ENCODE assay signal across 18 cellular contexts in genomic region chrX:154358829-154359228, GRCh38. TPM values are rescaled to one million over a fixed set of nuclear protein-coding genes. Genes with fewer than 3 reads are reported as not detected.
DNase-seq lines count a peak whose midpoint lies in the region; ATAC-seq, FAIRE-seq and TF ChIP-seq lines count a peak whose summit lies in the region.
"Had no signal": no experiment of that assay in that cellular context is flagged by ENCODE, and none has a peak within 500 bp of the region (broad histone marks: within the 10 kb centered on the region; RNA-seq: fewer than 3 reads in every experiment).

No MANE protein-coding gene starts in this region.

- H3K36me3 Mint-ChIP-seq in activated CD8-positive, alpha-beta memory T cell treated with anti-CD3 and anti-CD28 coated beads, Interleukin-2, amount 10 ng/mL, durations not matched to agents 7 days and 5 days, result peaks cover 31% of the 10 kb centered on the region
- peaks cover 53% of the 10 kb centered on the region for H3K36me3 Mint-ChIP-seq in activated CD4-positive, alpha-beta memory T cell treated with anti-CD3 and anti-CD28 coated beads, Interleukin-2, amount 10 ng/mL, durations not matched to agents 7 days and 5 days (ENCODE audit: low read depth)

- intact Hi-C loops in HepG2 (cut with micrococcal nuclease; ENCODE audit: unreplicated experiment), result loop anchor here (1.0 kb wide), 1 partner anchor 15 kb away; the partner anchor contains the start of gene FLNA
- intact Hi-C loops in tibial artery (cut with DNase I; ENCODE audit: low total_unique reads), result no loop called here

- H3K27ac ChIP-seq in HepG2 (ENCODE audit: extremely low read length, insufficient read depth, low read length), result no peak overlapping the region
- H3K27ac ChIP-seq in tibial artery, result peak overlapping the region; percentile 55 to 65
- H3K27ac ChIP-seq: C4-2B, ovary, skin epidermis had no signal

- no peak for DNase-seq in activated CD8-positive, alpha-beta memory T cell treated with anti-CD3 and anti-CD28 coated beads, Interleukin-2, amount 10 ng/mL, durations not matched to agents 7 days and 5 days
- no peak for DNase-seq in activated CD8-positive, alpha-beta memory T cell treated with anti-CD3 and anti-CD28 coated beads for 24 hours
- no peak for DNase-seq in activated CD4-positive, alpha-beta memory T cell treated with anti-CD3 and anti-CD28 coated beads, Interleukin-2, amount 10 ng/mL, durations not matched to agents 7 days and 5 days
- DNase-seq in HepG2 (ENCODE audit: low spot score), result no peak
- DNase-seq in tibial artery, result no peak
- DNase-seq in amygdala (lab: John Stamatoyannopoulos, UW), result no peak
- DNase-seq in kidney glomerular epithelial cell (lab: John Stamatoyannopoulos, UW), result no peak
- DNase-seq: activated CD4-positive, alpha-beta T cell treated with anti-CD3 and anti-CD28 coated beads, Interleukin-2, amount 50 U/mL, for 1 hour; activated T-cell treated with anti-CD3 and anti-CD28 coated beads, Interleukin-2, amount 50 U/mL, for 48 hours; effector CD4-positive, alpha-beta T cell; NCI-H187; NCI-H446 treated with DMSO at 0.1 percent for 48 hours; ovary; stimulated activated CD4-positive, alpha-beta T cell treated with anti-CD3 and anti-CD28 coated beads, Interleukin-4, amount 100 ng/mL, for 1 hour had no signal

- no peak for TF ChIP-seq EP300 in HepG2 (IDR thresholded peaks at IDR 0.05; ENCODE audit: low read depth in 2 of 2, low read length in 2 of 2)
- no peak for TF ChIP-seq EP300 in HepG2 (CRISPR knock-in tag; IDR thresholded peaks at IDR 0.05; ENCODE audit: borderline replicate concordance)

- TF ChIP-seq POLR2A in HepG2 (IDR thresholded peaks at IDR 0.05; ENCODE audit: insufficient read depth in 1 of 2, low read depth in 2 of 2, low read length in 2 of 2), result no peak

- no peak for ATAC-seq in activated CD8-positive, alpha-beta memory T cell treated with anti-CD3 and anti-CD28 coated beads, Interleukin-2, amount 10 ng/mL, durations not matched to agents 7 days and 5 days
- ATAC-seq in HepG2 (peak; percentile 26), GM18868 (IDR thresholded peaks at IDR 0.05; ENCODE audit: unreplicated experiment) (no peak)

- no peaks in the 10 kb centered on the region for H3K79me2 ChIP-seq in HepG2 (ENCODE audit: insufficient read depth, low read length)

- no TSS peak for BruUV-seq in HepG2 (replicated peaks; lab: Mats Ljungman, UMichigan)

- CTCF ChIA-PET in activated CD8-positive, alpha-beta memory T cell treated with anti-CD3 and anti-CD28 coated beads, Interleukin-2, amount 10 ng/mL, durations not matched to agents 7 days and 5 days (lab: Charles Lee), result no interaction called here
- CTCF ChIA-PET in activated CD4-positive, alpha-beta memory T cell treated with anti-CD3 and anti-CD28 coated beads, Interleukin-2, amount 10 ng/mL, durations not matched to agents 7 days and 5 days (lab: Charles Lee), result no interaction called here
- CTCF ChIA-PET in HepG2 (lab: Yijun Ruan, JAX; ENCODE audit: low intra/inter-chr PET ratio, low total read pairs), result no interaction called here

- H3K27ac Mint-ChIP-seq in activated CD8-positive, alpha-beta memory T cell treated with anti-CD3 and anti-CD28 coated beads, Interleukin-2, amount 10 ng/mL, durations not matched to agents 7 days and 5 days, result peak overlapping the region; percentile 52
- H3K27ac Mint-ChIP-seq in activated CD4-positive, alpha-beta memory T cell treated with anti-CD3 and anti-CD28 coated beads, Interleukin-2, amount 10 ng/mL, durations not matched to agents 7 days and 5 days, result peak overlapping the region; percentile 56

- no peaks in the 10 kb centered on the region for H3K9me3 Mint-ChIP-seq in activated CD8-positive, alpha-beta memory T cell treated with anti-CD3 and anti-CD28 coated beads, Interleukin-2, amount 10 ng/mL, durations not matched to agents 7 days and 5 days (ENCODE audit: low read depth)
- H3K9me3 Mint-ChIP-seq in activated CD4-positive, alpha-beta memory T cell treated with anti-CD3 and anti-CD28 coated beads, Interleukin-2, amount 10 ng/mL, durations not matched to agents 7 days and 5 days, result no peaks in the 10 kb centered on the region

- H3K4me1 Mint-ChIP-seq in activated CD8-positive, alpha-beta memory T cell treated with anti-CD3 and anti-CD28 coated beads, Interleukin-2, amount 10 ng/mL, durations not matched to agents 7 days and 5 days, result peaks cover 53% of the 10 kb centered on the region
- peaks cover 63% of the 10 kb centered on the region for H3K4me1 Mint-ChIP-seq in activated CD4-positive, alpha-beta memory T cell treated with anti-CD3 and anti-CD28 coated beads, Interleukin-2, amount 10 ng/mL, durations not matched to agents 7 days and 5 days

- no peak for TF ChIP-seq RAD21 in HepG2 (CRISPR knock-in tag; IDR thresholded peaks at IDR 0.05)

- 63% methylated on average over 1 of the region's 6 CpGs for WGBS in HepG2 (ENCODE audit: low lambda C conversion rate)

- H3K27me3 ChIP-seq in HepG2 (ENCODE audit: control insufficient read depth in 1 of 2, insufficient read depth in 2 of 2, low read length in 2 of 2) (no peaks in the 10 kb centered on the region), tibial artery (no peaks in the 10 kb centered on the region)
- H3K27me3 ChIP-seq: ovary had no signal

- TF ChIP-seq CTCF in HepG2 (CRISPR knock-in tag; IDR thresholded peaks at IDR 0.05) (no peak), tibial artery (IDR thresholded peaks at IDR 0.05) (no peak)

- no peak overlapping the region for H3K4me2 ChIP-seq in HepG2 (ENCODE audit: low read depth, low read length)

- no peaks in the 10 kb centered on the region for H3K9me3 ChIP-seq in HepG2 (ENCODE audit: low read length)
- H3K9me3 ChIP-seq in tibial artery, result no peaks in the 10 kb centered on the region
- H3K9me3 ChIP-seq: ovary had no signal

- in situ Hi-C loops in HepG2 (cut with HindIII; ENCODE audit: extremely low pct_ligation_motif_present, low pct_unique_long_range_greater_than_20kb), result no loop called here

- H3K4me1 ChIP-seq in HepG2 (ENCODE audit: insufficient read depth, low read length), result peaks cover 18% of the 10 kb centered on the region
- peaks cover 0 to 58% (median 15%) of the 10 kb centered on the region in 4 donors for H3K4me1 ChIP-seq in tibial artery

- peaks cover 3% of the 10 kb centered on the region; the same call in 1 of the 2 replicates for H4K20me1 ChIP-seq in HepG2 (ENCODE audit: insufficient read depth, low read length)

- H3K27me3 Mint-ChIP-seq in activated CD8-positive, alpha-beta memory T cell treated with anti-CD3 and anti-CD28 coated beads, Interleukin-2, amount 10 ng/mL, durations not matched to agents 7 days and 5 days, result no peaks in the 10 kb centered on the region
- no peaks in the 10 kb centered on the region for H3K27me3 Mint-ChIP-seq in activated CD4-positive, alpha-beta memory T cell treated with anti-CD3 and anti-CD28 coated beads, Interleukin-2, amount 10 ng/mL, durations not matched to agents 7 days and 5 days

- peaks cover 26 to 49% of the 10 kb centered on the region in 2 experiments; a peak in 4 of 5 replicates for H3K36me3 ChIP-seq in HepG2 (replicated peaks in 1 of 2; ENCODE audit: control insufficient read depth in 1 of 2, insufficient read depth in 2 of 2, low read length in 2 of 2)
- peaks cover 93 to 98% (median 95%) of the 10 kb centered on the region in 3 donors for H3K36me3 ChIP-seq in tibial artery
- H3K36me3 ChIP-seq: ovary had no signal

- H3K4me3 Mint-ChIP-seq in activated CD8-positive, alpha-beta memory T cell treated with anti-CD3 and anti-CD28 coated beads, Interleukin-2, amount 10 ng/mL, durations not matched to agents 7 days and 5 days, result no peak overlapping the region
- no peak overlapping the region for H3K4me3 Mint-ChIP-seq in activated CD4-positive, alpha-beta memory T cell treated with anti-CD3 and anti-CD28 coated beads, Interleukin-2, amount 10 ng/mL, durations not matched to agents 7 days and 5 days

- peak; percentile 55 for FAIRE-seq in HepG2 (lab: Jason Lieb, UNC)
- FAIRE-seq: A204.1 had no signal

- POLR2A ChIA-PET in activated CD4-positive, alpha-beta memory T cell treated with anti-CD3 and anti-CD28 coated beads, Interleukin-2, amount 10 ng/mL, durations not matched to agents 7 days and 5 days (lab: Charles Lee), result interaction anchor here (1.7 to 3.1 kb wide), 2 partner anchors 10 kb away, joined by 6 to 23 read pairs; no protein-coding TSS in a partner anchor
- POLR2A ChIA-PET in HepG2 (lab: Yijun Ruan, JAX), result no interaction called here

- H3K9ac ChIP-seq in HepG2 (ENCODE audit: insufficient read depth, low read depth, low read length), result no peak overlapping the region

- H3K4me3 ChIP-seq in HepG2 (replicated peaks in 1 of 3; ENCODE audit: insufficient read depth in 1 of 3, low read depth in 2 of 3, low read length in 3 of 3) (no peak overlapping the region), tibial artery (no peak overlapping the region)
- H3K4me3 ChIP-seq: ovary, skin epidermis had no signal

- H2AFZ ChIP-seq in HepG2 (ENCODE audit: low read length), result no peak overlapping the region

RNA-seq across cellular contexts. Expression of gene FLNA, which starts 15.6 kb away (rescaled TPM):
- total RNA-seq in activated CD8-positive, alpha-beta memory T cell treated with anti-CD3 and anti-CD28 coated beads, Interleukin-2, amount 10 ng/mL, durations not matched to agents 7 days and 5 days, result 1,000 to 10,000 TPM; 1,602 to 2,011 TPM
- 1,000 to 10,000 TPM; 1,571 to 1,579 TPM for total RNA-seq in activated CD4-positive, alpha-beta memory T cell treated with anti-CD3 and anti-CD28 coated beads, Interleukin-2, amount 10 ng/mL, durations not matched to agents 7 days and 5 days
- total RNA-seq in HepG2 (2016; rRNA removed; fragmentation: Illumina TruSeq; extraction: Trizol), result 119 and 174 TPM in 2 replicates
- total RNA-seq in HepG2 (2016; cell fraction: cytosol; rRNA removed; fragmentation: Illumina TruSeq; extraction: Trizol; ENCODE audit: low read depth), result 13.2 and 13.4 TPM in 2 replicates
- total RNA-seq in HepG2 (2016; cell fraction: insoluble cytoplasmic fraction; rRNA removed; fragmentation: Illumina TruSeq; extraction: Trizol), result 90.0 and 191 TPM in 2 replicates
- total RNA-seq in HepG2 (2016; cell fraction: membrane; rRNA removed; fragmentation: Illumina TruSeq; extraction: Trizol), result 36.3 and 36.5 TPM in 2 replicates
- total RNA-seq in HepG2 (2016; cell fraction: nucleus; rRNA removed; fragmentation: Illumina TruSeq; extraction: Trizol), result 184 and 199 TPM in 2 replicates
- 83.4 and 117 TPM in 2 replicates for polyA plus RNA-seq in HepG2 (2011; rRNA removed)
- polyA plus RNA-seq in HepG2 (2011; cell fraction: cytosol; rRNA removed), result 51.4 and 75.1 TPM in 2 replicates
- 546 and 648 TPM in 2 replicates for polyA plus RNA-seq in HepG2 (2011; cell fraction: nucleus; rRNA removed)
- 102 and 157 TPM in 2 replicates for polyA plus RNA-seq in HepG2 (2012)
- polyA plus RNA-seq in HepG2 (2016; cell fraction: cytosol; fragmentation: Illumina TruSeq; extraction: Trizol; ENCODE audit: low read depth), result 12.4 and 15.1 TPM in 2 replicates
- 93.9 and 131 TPM in 2 replicates for polyA plus RNA-seq in HepG2 (2016; cell fraction: insoluble cytoplasmic fraction; fragmentation: Illumina TruSeq; extraction: Trizol; ENCODE audit: low read depth)
- polyA plus RNA-seq in HepG2 (2016; cell fraction: membrane; fragmentation: Illumina TruSeq; extraction: Trizol; ENCODE audit: low read depth), result 22.9 and 27.1 TPM in 2 replicates
- 309 and 326 TPM in 2 replicates for polyA plus RNA-seq in HepG2 (2016; cell fraction: nucleus; fragmentation: Illumina TruSeq; extraction: Trizol; ENCODE audit: insufficient read depth, low read depth)
- polyA minus RNA-seq in HepG2 (2011; rRNA and poly(A)+ RNA removed; ENCODE audit: low replicate concordance), result 637 and 802 TPM in 2 replicates
- 304 and 314 TPM in 2 replicates for polyA minus RNA-seq in HepG2 (2011; cell fraction: cytosol; rRNA and poly(A)+ RNA removed)
- 230 and 260 TPM in 2 replicates for polyA minus RNA-seq in HepG2 (2011; cell fraction: nucleus; rRNA and poly(A)+ RNA removed)

RNA-seq across cellular contexts. Expression of gene EMD, which starts 20.3 kb away (rescaled TPM):
- 10 to 100 TPM; 64.6 to 70.2 TPM for total RNA-seq in activated CD8-positive, alpha-beta memory T cell treated with anti-CD3 and anti-CD28 coated beads, Interleukin-2, amount 10 ng/mL, durations not matched to agents 7 days and 5 days
- 10 to 100 TPM; 65.5 to 66.0 TPM for total RNA-seq in activated CD4-positive, alpha-beta memory T cell treated with anti-CD3 and anti-CD28 coated beads, Interleukin-2, amount 10 ng/mL, durations not matched to agents 7 days and 5 days
- 10.4 and 14.5 TPM in 2 replicates for total RNA-seq in HepG2 (2016; rRNA removed; fragmentation: Illumina TruSeq; extraction: Trizol)
- total RNA-seq in HepG2 (2016; cell fraction: cytosol; rRNA removed; fragmentation: Illumina TruSeq; extraction: Trizol; ENCODE audit: low read depth), result 23.2 and 32.8 TPM in 2 replicates
- total RNA-seq in HepG2 (2016; cell fraction: insoluble cytoplasmic fraction; rRNA removed; fragmentation: Illumina TruSeq; extraction: Trizol), result 8.8 and 14.4 TPM in 2 replicates
- 27.8 and 36.0 TPM in 2 replicates for total RNA-seq in HepG2 (2016; cell fraction: membrane; rRNA removed; fragmentation: Illumina TruSeq; extraction: Trizol)
- total RNA-seq in HepG2 (2016; cell fraction: nucleus; rRNA removed; fragmentation: Illumina TruSeq; extraction: Trizol), result 9.2 and 9.7 TPM in 2 replicates
- 14.9 and 19.1 TPM in 2 replicates for polyA plus RNA-seq in HepG2 (2011; rRNA removed)
- polyA plus RNA-seq in HepG2 (2011; cell fraction: cytosol; rRNA removed), result 16.0 and 18.2 TPM in 2 replicates
- polyA plus RNA-seq in HepG2 (2011; cell fraction: nucleus; rRNA removed), result 49.8 and 50.2 TPM in 2 replicates
- 17.5 and 18.8 TPM in 2 replicates for polyA plus RNA-seq in HepG2 (2012)
- polyA plus RNA-seq in HepG2 (2016; cell fraction: cytosol; fragmentation: Illumina TruSeq; extraction: Trizol; ENCODE audit: low read depth), result 74.7 and 108 TPM in 2 replicates
- 25.4 and 35.1 TPM in 2 replicates for polyA plus RNA-seq in HepG2 (2016; cell fraction: insoluble cytoplasmic fraction; fragmentation: Illumina TruSeq; extraction: Trizol; ENCODE audit: low read depth)
- polyA plus RNA-seq in HepG2 (2016; cell fraction: membrane; fragmentation: Illumina TruSeq; extraction: Trizol; ENCODE audit: low read depth), result 69.7 and 96.5 TPM in 2 replicates
- polyA plus RNA-seq in HepG2 (2016; cell fraction: nucleus; fragmentation: Illumina TruSeq; extraction: Trizol; ENCODE audit: insufficient read depth, low read depth), result 38.7 and 39.0 TPM in 2 replicates
- 13.3 and 53.4 TPM in 2 replicates for polyA minus RNA-seq in HepG2 (2011; rRNA and poly(A)+ RNA removed; ENCODE audit: low replicate concordance)
- 9.3 and 9.9 TPM in 2 replicates for polyA minus RNA-seq in HepG2 (2011; cell fraction: cytosol; rRNA and poly(A)+ RNA removed)
- polyA minus RNA-seq in HepG2 (2011; cell fraction: nucleus; rRNA and poly(A)+ RNA removed), result 6.2 and 7.2 TPM in 2 replicates

RNA-seq across cellular contexts. Expression of gene RPL10, which starts 39.3 kb away (rescaled TPM):
- total RNA-seq in activated CD8-positive, alpha-beta memory T cell treated with anti-CD3 and anti-CD28 coated beads, Interleukin-2, amount 10 ng/mL, durations not matched to agents 7 days and 5 days, result 1,000 to 10,000 TPM; 2,013 to 2,356 TPM
- total RNA-seq in activated CD4-positive, alpha-beta memory T cell treated with anti-CD3 and anti-CD28 coated beads, Interleukin-2, amount 10 ng/mL, durations not matched to agents 7 days and 5 days, result 1,000 to 10,000 TPM; 2,958 to 2,962 TPM
- total RNA-seq in HepG2 (2016; rRNA removed; fragmentation: Illumina TruSeq; extraction: Trizol), result 2,381 and 2,883 TPM in 2 replicates
- total RNA-seq in HepG2 (2016; cell fraction: cytosol; rRNA removed; fragmentation: Illumina TruSeq; extraction: Trizol; ENCODE audit: low read depth), result 2,845 and 3,163 TPM in 2 replicates
- 2,364 and 2,968 TPM in 2 replicates for total RNA-seq in HepG2 (2016; cell fraction: insoluble cytoplasmic fraction; rRNA removed; fragmentation: Illumina TruSeq; extraction: Trizol)
- total RNA-seq in HepG2 (2016; cell fraction: membrane; rRNA removed; fragmentation: Illumina TruSeq; extraction: Trizol), result 6,021 and 6,074 TPM in 2 replicates
- total RNA-seq in HepG2 (2016; cell fraction: nucleus; rRNA removed; fragmentation: Illumina TruSeq; extraction: Trizol), result 936 and 1,040 TPM in 2 replicates
- polyA plus RNA-seq in HepG2 (2011; rRNA removed), result 4,713 and 5,167 TPM in 2 replicates
- 7,297 and 8,438 TPM in 2 replicates for polyA plus RNA-seq in HepG2 (2011; cell fraction: cytosol; rRNA removed)
- polyA plus RNA-seq in HepG2 (2011; cell fraction: nucleus; rRNA removed), result 1,715 and 1,756 TPM in 2 replicates
- 3,170 and 4,590 TPM in 2 replicates for polyA plus RNA-seq in HepG2 (2012)
- 5,111 and 5,676 TPM in 2 replicates for polyA plus RNA-seq in HepG2 (2016; cell fraction: cytosol; fragmentation: Illumina TruSeq; extraction: Trizol; ENCODE audit: low read depth)
- 3,496 and 3,549 TPM in 2 replicates for polyA plus RNA-seq in HepG2 (2016; cell fraction: insoluble cytoplasmic fraction; fragmentation: Illumina TruSeq; extraction: Trizol; ENCODE audit: low read depth)
- polyA plus RNA-seq in HepG2 (2016; cell fraction: membrane; fragmentation: Illumina TruSeq; extraction: Trizol; ENCODE audit: low read depth), result 7,184 and 7,370 TPM in 2 replicates
- polyA plus RNA-seq in HepG2 (2016; cell fraction: nucleus; fragmentation: Illumina TruSeq; extraction: Trizol; ENCODE audit: insufficient read depth, low read depth), result 1,977 and 1,989 TPM in 2 replicates
- 1,812 and 2,162 TPM in 2 replicates for polyA minus RNA-seq in HepG2 (2011; rRNA and poly(A)+ RNA removed; ENCODE audit: low replicate concordance)
- 929 and 970 TPM in 2 replicates for polyA minus RNA-seq in HepG2 (2011; cell fraction: cytosol; rRNA and poly(A)+ RNA removed)
- 272 and 332 TPM in 2 replicates for polyA minus RNA-seq in HepG2 (2011; cell fraction: nucleus; rRNA and poly(A)+ RNA removed)

RNA-seq across cellular contexts. Expression of gene DNASE1L1, which starts 50.2 kb away (rescaled TPM):
- 10 to 100 TPM; 18.4 to 19.6 TPM for total RNA-seq in activated CD8-positive, alpha-beta memory T cell treated with anti-CD3 and anti-CD28 coated beads, Interleukin-2, amount 10 ng/mL, durations not matched to agents 7 days and 5 days
- total RNA-seq in activated CD4-positive, alpha-beta memory T cell treated with anti-CD3 and anti-CD28 coated beads, Interleukin-2, amount 10 ng/mL, durations not matched to agents 7 days and 5 days, result 10 to 100 TPM; 23.3 to 23.7 TPM
- total RNA-seq in HepG2 (2016; rRNA removed; fragmentation: Illumina TruSeq; extraction: Trizol), result 4.6 and 4.7 TPM in 2 replicates
- total RNA-seq in HepG2 (2016; cell fraction: cytosol; rRNA removed; fragmentation: Illumina TruSeq; extraction: Trizol; ENCODE audit: low read depth), result 3.2 and 3.4 TPM in 2 replicates
- total RNA-seq in HepG2 (2016; cell fraction: insoluble cytoplasmic fraction; rRNA removed; fragmentation: Illumina TruSeq; extraction: Trizol), result 3.9 and 5.0 TPM in 2 replicates
- 8.0 and 8.2 TPM in 2 replicates for total RNA-seq in HepG2 (2016; cell fraction: membrane; rRNA removed; fragmentation: Illumina TruSeq; extraction: Trizol)
- 5.1 and 5.8 TPM in 2 replicates for total RNA-seq in HepG2 (2016; cell fraction: nucleus; rRNA removed; fragmentation: Illumina TruSeq; extraction: Trizol)
- polyA plus RNA-seq in HepG2 (2011; rRNA removed), result 12.3 and 16.5 TPM in 2 replicates
- 13.3 and 15.2 TPM in 2 replicates for polyA plus RNA-seq in HepG2 (2011; cell fraction: cytosol; rRNA removed)
- 17.5 and 18.0 TPM in 2 replicates for polyA plus RNA-seq in HepG2 (2011; cell fraction: nucleus; rRNA removed)
- polyA plus RNA-seq in HepG2 (2012), result 8.0 and 11.7 TPM in 2 replicates
- polyA plus RNA-seq in HepG2 (2016; cell fraction: cytosol; fragmentation: Illumina TruSeq; extraction: Trizol; ENCODE audit: low read depth), result 4.0 and 4.8 TPM in 2 replicates
- polyA plus RNA-seq in HepG2 (2016; cell fraction: insoluble cytoplasmic fraction; fragmentation: Illumina TruSeq; extraction: Trizol; ENCODE audit: low read depth), result 4.8 and 4.9 TPM in 2 replicates
- polyA plus RNA-seq in HepG2 (2016; cell fraction: membrane; fragmentation: Illumina TruSeq; extraction: Trizol; ENCODE audit: low read depth), result 9.1 and 9.5 TPM in 2 replicates
- 5.5 and 8.8 TPM in 2 replicates for polyA plus RNA-seq in HepG2 (2016; cell fraction: nucleus; fragmentation: Illumina TruSeq; extraction: Trizol; ENCODE audit: insufficient read depth, low read depth)
- polyA minus RNA-seq in HepG2 (2011; rRNA and poly(A)+ RNA removed; ENCODE audit: low replicate concordance), result 24.1 and 42.4 TPM in 2 replicates
- 5.9 and 6.7 TPM in 2 replicates for polyA minus RNA-seq in HepG2 (2011; cell fraction: cytosol; rRNA and poly(A)+ RNA removed)
- polyA minus RNA-seq in HepG2 (2011; cell fraction: nucleus; rRNA and poly(A)+ RNA removed), result 4.2 and 5.0 TPM in 2 replicates

RNA-seq across cellular contexts. Expression of gene TAFAZZIN, which starts 52.5 kb away (rescaled TPM):
- total RNA-seq in activated CD8-positive, alpha-beta memory T cell treated with anti-CD3 and anti-CD28 coated beads, Interleukin-2, amount 10 ng/mL, durations not matched to agents 7 days and 5 days, result 10 to 100 TPM; 77.1 to 90.2 TPM
- 10 to 100 TPM; 93.7 to 93.9 TPM for total RNA-seq in activated CD4-positive, alpha-beta memory T cell treated with anti-CD3 and anti-CD28 coated beads, Interleukin-2, amount 10 ng/mL, durations not matched to agents 7 days and 5 days
- 6.3 and 16.8 TPM in 2 replicates for total RNA-seq in HepG2 (2016; rRNA removed; fragmentation: Illumina TruSeq; extraction: Trizol)
- 5.9 and 8.5 TPM in 2 replicates for total RNA-seq in HepG2 (2016; cell fraction: cytosol; rRNA removed; fragmentation: Illumina TruSeq; extraction: Trizol; ENCODE audit: low read depth)
- total RNA-seq in HepG2 (2016; cell fraction: insoluble cytoplasmic fraction; rRNA removed; fragmentation: Illumina TruSeq; extraction: Trizol), result 4.8 and 17.3 TPM in 2 replicates
- total RNA-seq in HepG2 (2016; cell fraction: membrane; rRNA removed; fragmentation: Illumina TruSeq; extraction: Trizol), result 5.5 and 6.3 TPM in 2 replicates
- 17.9 and 26.2 TPM in 2 replicates for total RNA-seq in HepG2 (2016; cell fraction: nucleus; rRNA removed; fragmentation: Illumina TruSeq; extraction: Trizol)
- 27.9 and 30.9 TPM in 2 replicates for polyA plus RNA-seq in HepG2 (2011; rRNA removed)
- polyA plus RNA-seq in HepG2 (2011; cell fraction: cytosol; rRNA removed), result 8.7 and 11.6 TPM in 2 replicates
- 281 and 287 TPM in 2 replicates for polyA plus RNA-seq in HepG2 (2011; cell fraction: nucleus; rRNA removed)
- 16.8 and 21.1 TPM in 2 replicates for polyA plus RNA-seq in HepG2 (2012)
- 2.5 and 2.9 TPM in 2 replicates for polyA plus RNA-seq in HepG2 (2016; cell fraction: cytosol; fragmentation: Illumina TruSeq; extraction: Trizol; ENCODE audit: low read depth)
- polyA plus RNA-seq in HepG2 (2016; cell fraction: insoluble cytoplasmic fraction; fragmentation: Illumina TruSeq; extraction: Trizol; ENCODE audit: low read depth), result 5.3 and 7.9 TPM in 2 replicates
- 4.2 and 4.6 TPM in 2 replicates for polyA plus RNA-seq in HepG2 (2016; cell fraction: membrane; fragmentation: Illumina TruSeq; extraction: Trizol; ENCODE audit: low read depth)
- 70.8 TPM in 2 replicates for polyA plus RNA-seq in HepG2 (2016; cell fraction: nucleus; fragmentation: Illumina TruSeq; extraction: Trizol; ENCODE audit: insufficient read depth, low read depth)
- polyA minus RNA-seq in HepG2 (2011; rRNA and poly(A)+ RNA removed; ENCODE audit: low replicate concordance), result 16.6 and 35.2 TPM in 2 replicates
- 7.0 and 7.2 TPM in 2 replicates for polyA minus RNA-seq in HepG2 (2011; cell fraction: cytosol; rRNA and poly(A)+ RNA removed)
- polyA minus RNA-seq in HepG2 (2011; cell fraction: nucleus; rRNA and poly(A)+ RNA removed), result 23.2 and 28.2 TPM in 2 replicates
